In genomic region chr6:146149770-146150169, GRCh38 we compare ENCODE assay signal across 11 cellular contexts.
"Had no signal": no experiment of that assay in that cellular context is flagged by ENCODE, and none has a peak within 500 bp of the region (broad histone marks: within the 10 kb centered on the region; RNA-seq: fewer than 3 reads in every experiment).

No MANE protein-coding gene starts in this region.

- H3K9me3 Mint-ChIP-seq: activated B cell treated with CpG ODN at 0.5 μM for 24 hours; activated CD4-positive, alpha-beta T cell treated with anti-CD3 and anti-CD28 coated beads, Interleukin-2, amount 10 ng/mL, durations not matched to agents 24 days and 14 days; activated naive CD4-positive, alpha-beta T cell treated with anti-CD3 and anti-CD28 coated beads for 36 hours; activated T-helper 17 cell treated with anti-CD3 and anti-CD28 coated beads, Interleukin-2, amount 50 U/mL, for 72 hours had no signal

- H3K4me1 ChIP-seq: thyroid gland, vagina had no signal

- H3K27me3 Mint-ChIP-seq: activated B cell treated with CpG ODN at 0.5 μM for 24 hours; activated CD4-positive, alpha-beta T cell treated with anti-CD3 and anti-CD28 coated beads, Interleukin-2, amount 10 ng/mL, durations not matched to agents 24 days and 14 days had no signal

- H3K27me3 ChIP-seq: thyroid gland, vagina had no signal

- H3K27ac ChIP-seq: thyroid gland, vagina had no signal

- DNase-seq: activated B cell treated with CpG ODN at 0.5 μM for 24 hours; activated CD4-positive, alpha-beta T cell treated with anti-CD3 and anti-CD28 coated beads, Interleukin-2, amount 10 ng/mL, durations not matched to agents 24 days and 14 days; activated CD8-positive, alpha-beta memory T cell treated with anti-CD3 and anti-CD28 coated beads for 24 hours; activated naive CD4-positive, alpha-beta T cell treated with anti-CD3 and anti-CD28 coated beads for 36 hours; left cardiac atrium; natural killer cell; right cardiac atrium; small intestine; thyroid gland had no signal

- H3K4me3 Mint-ChIP-seq: activated B cell treated with CpG ODN at 0.5 μM for 24 hours; activated CD4-positive, alpha-beta T cell treated with anti-CD3 and anti-CD28 coated beads, Interleukin-2, amount 10 ng/mL, durations not matched to agents 24 days and 14 days; activated naive CD4-positive, alpha-beta T cell treated with anti-CD3 and anti-CD28 coated beads for 36 hours; activated T-helper 17 cell treated with anti-CD3 and anti-CD28 coated beads, Interleukin-2, amount 50 U/mL, for 72 hours; natural killer cell had no signal

- H3K27ac Mint-ChIP-seq: activated B cell treated with CpG ODN at 0.5 μM for 24 hours; activated CD4-positive, alpha-beta T cell treated with anti-CD3 and anti-CD28 coated beads, Interleukin-2, amount 10 ng/mL, durations not matched to agents 24 days and 14 days; activated naive CD4-positive, alpha-beta T cell treated with anti-CD3 and anti-CD28 coated beads for 36 hours; activated T-helper 17 cell treated with anti-CD3 and anti-CD28 coated beads, Interleukin-2, amount 50 U/mL, for 72 hours; natural killer cell had no signal

- H3K36me3 ChIP-seq: thyroid gland, vagina had no signal

- H3K4me3 ChIP-seq: thyroid gland, vagina had no signal

- H3K4me1 Mint-ChIP-seq: activated B cell treated with CpG ODN at 0.5 μM for 24 hours; activated CD4-positive, alpha-beta T cell treated with anti-CD3 and anti-CD28 coated beads, Interleukin-2, amount 10 ng/mL, durations not matched to agents 24 days and 14 days; activated T-helper 17 cell treated with anti-CD3 and anti-CD28 coated beads, Interleukin-2, amount 50 U/mL, for 72 hours; natural killer cell had no signal

- H3K9me3 ChIP-seq: thyroid gland, vagina had no signal

- H3K36me3 Mint-ChIP-seq: natural killer cell had no signal

- ATAC-seq: activated T-helper 17 cell treated with anti-CD3 and anti-CD28 coated beads, Interleukin-2, amount 50 U/mL, for 72 hours; left cardiac atrium; natural killer cell; right cardiac atrium had no signal
